10 cellular contexts compared by ENCODE assay signal in genomic region chr2:222813177-222813843, GRCh38. TPM values are rescaled to one million over a fixed set of nuclear protein-coding genes. Genes with fewer than 3 reads are reported as not detected.
A peak's percentile ranks its signal among the peaks of the same experiment; 100 is the strongest.
DNase-seq lines count a peak whose midpoint lies in the region; ATAC-seq and TF ChIP-seq lines count a peak whose summit lies in the region.
"Had no signal": no experiment of that assay in that cellular context is flagged by ENCODE, and none has a peak within 500 bp of the region (broad histone marks: within the 10 kb centered on the region; RNA-seq: fewer than 3 reads in every experiment).

No MANE protein-coding gene starts in this region.

- no peaks in the 10 kb centered on the region for H3K9me3 Mint-ChIP-seq in MCF 10A (ENCODE audit: unreplicated experiment)
- no peaks in the 10 kb centered on the region for H3K9me3 Mint-ChIP-seq in stimulated activated naive B cell treated with anti-CD40 and anti-IgM and Interleukin-4, amounts not matched to agents 10 μg/mL and 1 μg/mL and 100 μg/mL, for 72 hours
- H3K9me3 Mint-ChIP-seq: CD4-positive, alpha-beta T cell had no signal

- peak; percentile 95 for ATAC-seq in HG02763 (IDR thresholded peaks at IDR 0.05; ENCODE audit: unreplicated experiment)
- peak; percentile 97 to 98 for ATAC-seq in stimulated activated naive B cell treated with anti-CD40 and anti-IgM and Interleukin-4, amounts not matched to agents 10 μg/mL and 1 μg/mL and 100 μg/mL, for 72 hours (replicated peaks)

- peaks cover 31% of the 10 kb centered on the region for H3K4me1 Mint-ChIP-seq in MCF 10A (ENCODE audit: insufficient read depth, unreplicated experiment)
- H3K4me1 Mint-ChIP-seq in stimulated activated naive B cell treated with anti-CD40 and anti-IgM and Interleukin-4, amounts not matched to agents 10 μg/mL and 1 μg/mL and 100 μg/mL, for 72 hours = peaks cover 18 to 27% of the 10 kb centered on the region in 2 donors

- POLR2A ChIA-PET in MCF 10A (lab: Yijun Ruan, JAX) = interaction anchor here (0.9 to 3.3 kb wide), 17 partner anchors 8 to 90 kb away, joined by 3 to 21 read pairs (median 9); partner anchors contain the start of gene ACSL3

- H3K27ac Mint-ChIP-seq in MCF 10A (ENCODE audit: low read depth, unreplicated experiment) = peak overlapping the region; percentile 70
- peak overlapping the region; percentile 92 for H3K27ac Mint-ChIP-seq in stimulated activated naive B cell treated with anti-CD40 and anti-IgM and Interleukin-4, amounts not matched to agents 10 μg/mL and 1 μg/mL and 100 μg/mL, for 72 hours
- H3K27ac Mint-ChIP-seq: CD4-positive, alpha-beta T cell had no signal

- H3K4me3 ChIP-seq in breast epithelium = no peak overlapping the region
- H3K4me3 ChIP-seq: thoracic aorta had no signal

- no peaks in the 10 kb centered on the region for H3K36me3 ChIP-seq in breast epithelium
- H3K36me3 ChIP-seq: thoracic aorta had no signal

- CTCF ChIA-PET in MCF 10A (lab: Yijun Ruan, JAX) = interaction anchor here (0.6 to 1.7 kb wide), 13 partner anchors 9 to 135 kb away, joined by 3 to 7 read pairs (median 3); no protein-coding TSS in a partner anchor

- no peaks in the 10 kb centered on the region for H3K9me3 ChIP-seq in breast epithelium
- H3K9me3 ChIP-seq: thoracic aorta had no signal

- H3K27me3 Mint-ChIP-seq in MCF 10A (ENCODE audit: insufficient read depth, unreplicated experiment) = no peaks in the 10 kb centered on the region
- peaks cover 7 to 13% of the 10 kb centered on the region in 2 donors for H3K27me3 Mint-ChIP-seq in stimulated activated naive B cell treated with anti-CD40 and anti-IgM and Interleukin-4, amounts not matched to agents 10 μg/mL and 1 μg/mL and 100 μg/mL, for 72 hours
- H3K27me3 Mint-ChIP-seq: CD4-positive, alpha-beta T cell had no signal

- H3K4me3 Mint-ChIP-seq in MCF 10A (ENCODE audit: unreplicated experiment) = no peak overlapping the region
- peak overlapping the region; percentile 49 to 54 for H3K4me3 Mint-ChIP-seq in stimulated activated naive B cell treated with anti-CD40 and anti-IgM and Interleukin-4, amounts not matched to agents 10 μg/mL and 1 μg/mL and 100 μg/mL, for 72 hours
- H3K4me3 Mint-ChIP-seq: CD4-positive, alpha-beta T cell had no signal

- no peak for TF ChIP-seq POLR2A in breast epithelium (IDR thresholded peaks at IDR 0.05)

- DNase-seq in MCF 10A (ENCODE audit: unreplicated experiment) (peak; percentile 71), breast epithelium (ENCODE audit: low spot score in 2 of 2) (no peak), RPMI7951 (ENCODE audit: low read depth) (peak; percentile 53), globus pallidus (ENCODE audit: low spot score) (no peak), NCI-H1105 (lab: John Stamatoyannopoulos, UW) (no peak), substantia nigra (lab: John Stamatoyannopoulos, UW) (no peak)
- peak; percentile 54 for DNase-seq in stimulated activated naive B cell treated with anti-CD40 and anti-IgM and Interleukin-4, amounts not matched to agents 10 μg/mL and 1 μg/mL and 100 μg/mL, for 72 hours
- DNase-seq: CD4-positive, alpha-beta T cell had no signal

- H3K4me1 ChIP-seq in breast epithelium = no peaks in the 10 kb centered on the region

- BruUV-seq in MCF 10A (replicated peaks; lab: Mats Ljungman, UMichigan) = no TSS peak

- no peak overlapping the region for H3K27ac ChIP-seq in breast epithelium
- no peak overlapping the region for H3K27ac ChIP-seq in substantia nigra (ENCODE audit: low read depth, low read length, poor library complexity, severe bottlenecking)
- H3K27ac ChIP-seq: thoracic aorta had no signal

- no peaks in the 10 kb centered on the region for H3K27me3 ChIP-seq in breast epithelium

- TF ChIP-seq CTCF in MCF 10A (IDR thresholded peaks at IDR 0.05; ENCODE audit: unreplicated experiment) = no peak
- TF ChIP-seq CTCF in breast epithelium (IDR thresholded peaks at IDR 0.05) = no peak

- intact Hi-C loops in MCF 10A (cut with micrococcal nuclease) = no loop called here
- intact Hi-C loops in breast epithelium (cut with DNase I; ENCODE audit: low total_unique reads) = no loop called here

- no peaks in the 10 kb centered on the region for H3K36me3 Mint-ChIP-seq in MCF 10A (ENCODE audit: insufficient read depth, unreplicated experiment)
- H3K36me3 Mint-ChIP-seq in stimulated activated naive B cell treated with anti-CD40 and anti-IgM and Interleukin-4, amounts not matched to agents 10 μg/mL and 1 μg/mL and 100 μg/mL, for 72 hours = no peaks in the 10 kb centered on the region

RNA-seq across cellular contexts. Expression of gene ACSL3, which starts 47.5 kb away (rescaled TPM):
- total RNA-seq in MCF 10A (2022) = 183 and 203 TPM in 2 replicates
- total RNA-seq in breast epithelium = 100 to 1,000 TPM in 1 of 3 donors, 10 to 100 TPM in 2; 50.9 to 115 (median 74.4) TPM
- total RNA-seq in RPMI7951 (2014; rRNA removed; shearing (Covaris generic)) = 168 and 183 TPM in 2 replicates

Comparison
In these comparisons a context has a peak if more than half of its experiments do, and no peak if none do; other contexts are left out.
1. DNase-seq: peak in MCF 10A (single experiment), RPMI7951 (single experiment) and stimulated activated naive B cell treated with anti-CD40 and anti-IgM and Interleukin-4, amounts not matched to agents 10 μg/mL and 1 μg/mL and 100 μg/mL, for 72 hours (single experiment); none in breast epithelium (0 of 2), globus pallidus (single experiment), NCI-H1105 (single experiment) and substantia nigra (0 of 49).